In genomic region chr2:118349365-118349764, GRCh38 we compare ENCODE assay signal across 28 cellular contexts.
"Had no signal": no experiment of that assay in that cellular context is flagged by ENCODE, and none has a peak within 500 bp of the region (broad histone marks: within the 10 kb centered on the region; RNA-seq: fewer than 3 reads in every experiment).

No MANE protein-coding gene starts in this region.

- DNase-seq: colonic mucosa; cortex of kidney; dermis blood vessel endothelial cell; dorsolateral prefrontal cortex; effector CD4-positive, alpha-beta T cell; effector CD8-positive, alpha-beta T cell; effector memory CD4-positive, alpha-beta T cell; effector memory CD8-positive, alpha-beta T cell; endodermal cell; erythroblast; esophagus squamous epithelium; foreskin fibroblast; foreskin keratinocyte; foreskin melanocyte; gastrocnemius medialis; glutamatergic neuron; head of caudate nucleus; heart left ventricle; heart right ventricle had no signal

- H3K4me3 ChIP-seq: colonic mucosa, coronary artery, dorsolateral prefrontal cortex, esophagus muscularis mucosa, esophagus squamous epithelium, gastrocnemius medialis, gastroesophageal sphincter, heart left ventricle, heart right ventricle had no signal

- FAIRE-seq: colon, endometrium, endothelial cell of umbilical vein, frontal cortex had no signal

- H3K36me3 ChIP-seq: colonic mucosa, esophagus muscularis mucosa, esophagus squamous epithelium, gastrocnemius medialis, gastroesophageal sphincter, heart left ventricle, heart right ventricle had no signal

- ATAC-seq: effector memory CD8-positive, alpha-beta T cell; esophagus mucosa; foreskin keratinocyte; gastrocnemius medialis; gastroesophageal sphincter; heart left ventricle; heart right ventricle had no signal

- H3K27ac ChIP-seq: colonic mucosa, coronary artery, dorsolateral prefrontal cortex, epithelial cell of prostate, esophagus muscularis mucosa, esophagus squamous epithelium, foreskin keratinocyte, gastrocnemius medialis, gastroesophageal sphincter, heart left ventricle, heart right ventricle had no signal

- H3K27me3 ChIP-seq: colonic mucosa, esophagus muscularis mucosa, esophagus squamous epithelium, gastrocnemius medialis had no signal

- H3K4me1 ChIP-seq: colonic mucosa, esophagus muscularis mucosa, esophagus squamous epithelium, foreskin keratinocyte, gastrocnemius medialis, gastroesophageal sphincter, heart left ventricle, heart right ventricle had no signal

- H3K9me3 ChIP-seq: colonic mucosa, esophagus squamous epithelium, gastrocnemius medialis, gastroesophageal sphincter, heart left ventricle, heart right ventricle had no signal
